8 cellular contexts compared by ENCODE assay signal in genomic region chrX:119682019-119682989, GRCh38. TPM values are rescaled to one million over a fixed set of nuclear protein-coding genes. Genes with fewer than 3 reads are reported as not detected.
DNase-seq lines count a peak whose midpoint lies in the region; ATAC-seq lines count a peak whose summit lies in the region.

No MANE protein-coding gene starts in this region.

- POLR2A ChIA-PET in activated CD4-positive, alpha-beta T cell treated with anti-CD3 and anti-CD28 coated beads, Interleukin-2, amount 10 ng/mL, durations not matched to agents 7 days and 5 days (lab: Charles Lee): interaction anchor here (0.6 to 1.5 kb wide), 2 partner anchors 9 to 47 kb away, joined by 3 to 5 read pairs; no protein-coding TSS in a partner anchor

- CTCF ChIA-PET in activated CD4-positive, alpha-beta T cell treated with anti-CD3 and anti-CD28 coated beads, Interleukin-2, amount 10 ng/mL, durations not matched to agents 7 days and 5 days (lab: Charles Lee): interaction anchor here (0.7 to 4.8 kb wide), 7 partner anchors 9 to 166 kb away, joined by 3 to 29 read pairs (median 4); partner anchors contain the start of gene SEPTIN6

- peaks cover 61% of the 10 kb centered on the region for H3K4me1 Mint-ChIP-seq in activated CD4-positive, alpha-beta T cell treated with anti-CD3 and anti-CD28 coated beads, Interleukin-2, amount 10 ng/mL, durations not matched to agents 7 days and 5 days
- H3K4me1 Mint-ChIP-seq in activated T-cell treated with anti-CD3 and anti-CD28 coated beads, Interleukin-2, amount 50 U/mL, for 24 hours (ENCODE audit: low read depth): peaks cover 81% of the 10 kb centered on the region
- H3K4me1 Mint-ChIP-seq in stimulated activated naive CD8-positive, alpha-beta T cell treated with anti-CD3 and anti-CD28 coated beads, Interleukin-15, Interleukin-2, amounts not matched to agents 100 ng/mL and 50 ng/mL, for 24 hours (ENCODE audit: low read depth): peaks cover 74% of the 10 kb centered on the region

- H3K4me3 Mint-ChIP-seq in activated CD4-positive, alpha-beta T cell treated with anti-CD3 and anti-CD28 coated beads, Interleukin-2, amount 10 ng/mL, durations not matched to agents 7 days and 5 days: peak overlapping the region; percentile 73
- H3K4me3 Mint-ChIP-seq in activated T-cell treated with anti-CD3 and anti-CD28 coated beads, Interleukin-2, amount 50 U/mL, for 24 hours: peak overlapping the region; percentile 72
- H3K4me3 Mint-ChIP-seq in stimulated activated naive CD8-positive, alpha-beta T cell treated with anti-CD3 and anti-CD28 coated beads, Interleukin-15, Interleukin-2, amounts not matched to agents 100 ng/mL and 50 ng/mL, for 24 hours: peak overlapping the region; percentile 77

- H3K27me3 Mint-ChIP-seq in activated CD4-positive, alpha-beta T cell treated with anti-CD3 and anti-CD28 coated beads, Interleukin-2, amount 10 ng/mL, durations not matched to agents 7 days and 5 days: no peaks in the 10 kb centered on the region
- no peaks in the 10 kb centered on the region for H3K27me3 Mint-ChIP-seq in activated T-cell treated with anti-CD3 and anti-CD28 coated beads, Interleukin-2, amount 50 U/mL, for 24 hours
- H3K27me3 Mint-ChIP-seq in stimulated activated naive CD8-positive, alpha-beta T cell treated with anti-CD3 and anti-CD28 coated beads, Interleukin-15, Interleukin-2, amounts not matched to agents 100 ng/mL and 50 ng/mL, for 24 hours: no peaks in the 10 kb centered on the region

- peak; percentile 62 for DNase-seq in activated CD4-positive, alpha-beta T cell treated with anti-CD3 and anti-CD28 coated beads, Interleukin-2, amount 10 ng/mL, durations not matched to agents 7 days and 5 days
- no peak for DNase-seq in activated CD4-positive, alpha-beta T cell treated with anti-CD3 and anti-CD28 coated beads for 48 hours
- DNase-seq in activated T-cell treated with anti-CD3 and anti-CD28 coated beads, Interleukin-2, amount 50 U/mL, for 24 hours: no peak
- no peak for DNase-seq in left cardiac atrium
- DNase-seq in AG08395 (ENCODE audit: low spot score): no peak
- DNase-seq in KG1 (lab: John Stamatoyannopoulos, UW): no peak

- H3K27ac Mint-ChIP-seq in activated CD4-positive, alpha-beta T cell treated with anti-CD3 and anti-CD28 coated beads, Interleukin-2, amount 10 ng/mL, durations not matched to agents 7 days and 5 days: peak overlapping the region; percentile 98
- peak overlapping the region; percentile 93 for H3K27ac Mint-ChIP-seq in activated T-cell treated with anti-CD3 and anti-CD28 coated beads, Interleukin-2, amount 50 U/mL, for 24 hours
- H3K27ac Mint-ChIP-seq in stimulated activated naive CD8-positive, alpha-beta T cell treated with anti-CD3 and anti-CD28 coated beads, Interleukin-15, Interleukin-2, amounts not matched to agents 100 ng/mL and 50 ng/mL, for 24 hours: peak overlapping the region; percentile 95

- no peaks in the 10 kb centered on the region for H3K9me3 Mint-ChIP-seq in activated CD4-positive, alpha-beta T cell treated with anti-CD3 and anti-CD28 coated beads, Interleukin-2, amount 10 ng/mL, durations not matched to agents 7 days and 5 days
- H3K9me3 Mint-ChIP-seq in activated T-cell treated with anti-CD3 and anti-CD28 coated beads, Interleukin-2, amount 50 U/mL, for 24 hours: no peaks in the 10 kb centered on the region
- no peaks in the 10 kb centered on the region for H3K9me3 Mint-ChIP-seq in stimulated activated naive CD8-positive, alpha-beta T cell treated with anti-CD3 and anti-CD28 coated beads, Interleukin-15, Interleukin-2, amounts not matched to agents 100 ng/mL and 50 ng/mL, for 24 hours

- H3K36me3 Mint-ChIP-seq in activated CD4-positive, alpha-beta T cell treated with anti-CD3 and anti-CD28 coated beads, Interleukin-2, amount 10 ng/mL, durations not matched to agents 7 days and 5 days (ENCODE audit: low read depth): peaks cover 48% of the 10 kb centered on the region
- peaks cover 52% of the 10 kb centered on the region for H3K36me3 Mint-ChIP-seq in activated T-cell treated with anti-CD3 and anti-CD28 coated beads, Interleukin-2, amount 50 U/mL, for 24 hours (ENCODE audit: low read depth)
- peaks cover 4% of the 10 kb centered on the region for H3K36me3 Mint-ChIP-seq in stimulated activated naive CD8-positive, alpha-beta T cell treated with anti-CD3 and anti-CD28 coated beads, Interleukin-15, Interleukin-2, amounts not matched to agents 100 ng/mL and 50 ng/mL, for 24 hours (ENCODE audit: low read depth)

- ATAC-seq in HG03095 (IDR thresholded peaks at IDR 0.05; ENCODE audit: unreplicated experiment) (peak; percentile 42), left cardiac atrium (no peak)

- intact Hi-C loops in left cardiac atrium (cut with DNase I): no loop called here

RNA-seq across cellular contexts. Expression of gene SEPTIN6, which starts 10.7 kb away (rescaled TPM):
- 100 to 1,000 TPM; 298 to 329 TPM for total RNA-seq in activated CD4-positive, alpha-beta T cell treated with anti-CD3 and anti-CD28 coated beads, Interleukin-2, amount 10 ng/mL, durations not matched to agents 7 days and 5 days
- 10 to 100 TPM; 10.6 to 19.6 TPM for total RNA-seq in left cardiac atrium

Comparison
In these comparisons a context has a peak if more than half of its experiments do, and no peak if none do; other contexts are left out.
1. RNA of gene SEPTIN6, which starts 10.7 kb away (total RNA-seq): 298 to 329 TPM in activated CD4-positive, alpha-beta T cell treated with anti-CD3 and anti-CD28 coated beads, Interleukin-2, amount 10 ng/mL, durations not matched to agents 7 days and 5 days; 10.6 to 19.6 TPM in left cardiac atrium; every median in the first group is over 10 times any median in the second.
2. Peak in every context shown above with its lines, with median percentiles within 50 percentile points of each other: H3K27ac Mint-ChIP-seq and H3K4me3 Mint-ChIP-seq.